In the genomic region with DNA sequence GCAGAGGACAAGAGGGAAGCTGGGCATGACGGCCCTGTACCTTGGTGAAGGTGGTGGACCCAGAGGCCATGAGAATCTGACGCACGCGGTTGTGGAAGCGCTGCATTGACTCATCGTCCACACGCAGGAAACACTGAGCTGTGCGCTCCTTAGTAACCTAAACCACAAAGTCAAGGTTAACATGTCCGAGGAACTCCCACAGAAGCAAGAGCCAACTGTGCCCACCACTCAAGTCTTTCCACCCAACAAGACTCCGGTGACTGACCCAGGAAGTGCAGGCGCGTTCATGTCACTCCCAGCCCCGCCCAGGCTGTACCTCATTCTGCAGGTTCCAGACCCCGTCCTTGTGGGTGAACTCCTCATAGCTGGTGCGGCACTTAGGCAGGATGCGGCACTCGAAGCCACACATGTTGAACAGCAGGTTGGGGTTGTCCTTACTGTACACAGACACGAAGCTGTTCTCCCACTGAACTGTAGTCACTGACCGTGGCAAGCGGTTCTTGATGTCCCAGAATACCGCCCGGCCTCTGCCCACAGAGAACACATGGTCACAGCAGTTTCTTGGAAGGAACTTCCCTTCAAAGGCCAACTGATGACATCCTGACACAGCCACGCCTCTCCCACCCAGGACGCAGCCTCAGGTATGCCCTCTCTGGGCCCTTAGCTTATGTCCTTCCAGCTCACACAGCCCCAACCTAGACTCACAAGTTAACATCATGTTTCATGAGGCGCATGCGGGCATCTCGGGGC, we compare ENCODE assay signal across 2 cellular contexts.
A peak's percentile ranks its signal among the peaks of the same experiment; 100 is the strongest.
TF ChIP-seq lines count a peak whose summit lies in the region.

No MANE protein-coding gene starts in this region.

TF ChIP-seq in A549, 52 proteins besides CTCF, POLR2A, EP300 and RAD21:
- TF ChIP-seq, protein P1, sequence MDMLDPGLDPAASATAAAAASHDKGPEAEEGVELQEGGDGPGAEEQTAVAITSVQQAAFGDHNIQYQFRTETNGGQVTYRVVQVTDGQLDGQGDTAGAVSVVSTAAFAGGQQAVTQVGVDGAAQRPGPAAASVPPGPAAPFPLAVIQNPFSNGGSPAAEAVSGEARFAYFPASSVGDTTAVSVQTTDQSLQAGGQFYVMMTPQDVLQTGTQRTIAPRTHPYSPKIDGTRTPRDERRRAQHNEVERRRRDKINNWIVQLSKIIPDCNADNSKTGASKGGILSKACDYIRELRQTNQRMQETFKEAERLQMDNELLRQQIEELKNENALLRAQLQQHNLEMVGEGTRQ (IDR thresholded peaks at IDR 0.05), result no peak
- TF ChIP-seq RCOR1 (IDR thresholded peaks at IDR 0.05; ENCODE audit: low read depth, low read length) (no peak), BHLHE40 (IDR thresholded peaks at IDR 0.05; ENCODE audit: low read depth, low read length) (no peak), POLR2AphosphoS2 (conservative IDR thresholded peaks at IDR 0.05; ENCODE audit: low read length) (0 out of 2 replicates have a peak, but pooled peaks have one; percentile 39)

TF ChIP-seq in HEK293, 187 proteins besides CTCF, POLR2A, EP300 and RAD21:
- TF ChIP-seq ZNF600 (tag by site-specific recombination; IDR thresholded peaks at IDR 0.05) (0 out of 2 replicates have a peak, but pooled peaks have one; percentile 59), ZNF133 (tag by site-specific recombination; IDR thresholded peaks at IDR 0.05) (no peak)
